ENCODE assay signal across 8 cellular contexts in genomic region chr11:46593550-46594382, GRCh38. TPM values are rescaled to one million over a fixed set of nuclear protein-coding genes. Genes with fewer than 3 reads are reported as not detected.
A peak's percentile ranks its signal among the peaks of the same experiment; 100 is the strongest.
DNase-seq lines count a peak whose midpoint lies in the region; TF ChIP-seq lines count a peak whose summit lies in the region.

TSS of gene AMBRA1 (minus strand) at chr11:46594023. CDS start at chr11:46548380, 45,643 bp downstream.

- DNase-seq in EL = peak; percentile 90
- DNase-seq in H4 (ENCODE audit: low spot score) = peak; percentile 93
- peak; percentile 90 for DNase-seq in SHP77 (lab: John Stamatoyannopoulos, UW)
- DNase-seq in activated effector memory CD4-positive, alpha-beta T cell treated with Interleukin-2 at 50 U/mL for 16 hours = peak; percentile 78
- DNase-seq in fibroblast of the conjunctiva (ENCODE audit: low read depth) = peak; percentile 86
- peak; percentile 87 for DNase-seq in nephron progenitor cell

- H3K36me3 ChIP-seq in Loucy (ENCODE audit: insufficient read depth, low read length) = no peaks in the 10 kb centered on the region

- H3K27me3 ChIP-seq in Loucy (ENCODE audit: insufficient read depth, low read length, poor library complexity, severe bottlenecking) = no peaks in the 10 kb centered on the region

- H3K27me3 Mint-ChIP-seq in nephron progenitor cell (ENCODE audit: low read depth, poor library complexity) = no peaks in the 10 kb centered on the region
- H3K27me3 Mint-ChIP-seq in stimulated activated naive CD8-positive, alpha-beta T cell treated with anti-CD3 and anti-CD28 coated beads, Interleukin-15, Interleukin-2, amounts not matched to agents 100 ng/mL and 50 ng/mL, for 24 hours = no peaks in the 10 kb centered on the region

- peak within 1 kb of the TSS; percentile 98 for H3K4me2 ChIP-seq in Loucy (ENCODE audit: low read depth, low read length, poor library complexity, severe bottlenecking)

- H3K9ac ChIP-seq in Loucy (ENCODE audit: low read depth, low read length, poor library complexity, severe bottlenecking) = peak within 1 kb of the TSS; percentile 77

- peak within 1 kb of the TSS; percentile 93 for H3K4me3 Mint-ChIP-seq in nephron progenitor cell
- peak within 1 kb of the TSS; percentile 99 for H3K4me3 Mint-ChIP-seq in stimulated activated naive CD8-positive, alpha-beta T cell treated with anti-CD3 and anti-CD28 coated beads, Interleukin-15, Interleukin-2, amounts not matched to agents 100 ng/mL and 50 ng/mL, for 24 hours

- H3K9me3 ChIP-seq in Loucy (ENCODE audit: insufficient read depth, low read depth, low read length) = no peaks in the 10 kb centered on the region

- peaks cover 32% of the 10 kb centered on the region for H3K4me1 Mint-ChIP-seq in nephron progenitor cell
- peaks cover 47% of the 10 kb centered on the region for H3K4me1 Mint-ChIP-seq in stimulated activated naive CD8-positive, alpha-beta T cell treated with anti-CD3 and anti-CD28 coated beads, Interleukin-15, Interleukin-2, amounts not matched to agents 100 ng/mL and 50 ng/mL, for 24 hours (ENCODE audit: low read depth)

- peaks cover 4% of the 10 kb centered on the region for H3K9me3 Mint-ChIP-seq in nephron progenitor cell
- H3K9me3 Mint-ChIP-seq in stimulated activated naive CD8-positive, alpha-beta T cell treated with anti-CD3 and anti-CD28 coated beads, Interleukin-15, Interleukin-2, amounts not matched to agents 100 ng/mL and 50 ng/mL, for 24 hours = no peaks in the 10 kb centered on the region

- TF ChIP-seq CTCF in Loucy (conservative IDR thresholded peaks at IDR 0.05; ENCODE audit: low read length) = no peak
- TF ChIP-seq CTCF in nephron progenitor cell (IDR thresholded peaks at IDR 0.05) = no peak

- no peaks in the 10 kb centered on the region for H3F3A ChIP-seq in Loucy (ENCODE audit: low read depth)

- peak within 1 kb of the TSS; percentile 96 for H2AFZ ChIP-seq in Loucy (ENCODE audit: low read length)

- peak within 1 kb of the TSS; percentile 91 for H3K4me3 ChIP-seq in Loucy (ENCODE audit: low read length, poor library complexity, severe bottlenecking)

- H3K9me2 ChIP-seq in Loucy (replicated peaks; ENCODE audit: low read depth, low read length) = no peaks in the 10 kb centered on the region

- peak within 1 kb of the TSS; percentile 98 for H3K27ac Mint-ChIP-seq in nephron progenitor cell
- H3K27ac Mint-ChIP-seq in stimulated activated naive CD8-positive, alpha-beta T cell treated with anti-CD3 and anti-CD28 coated beads, Interleukin-15, Interleukin-2, amounts not matched to agents 100 ng/mL and 50 ng/mL, for 24 hours = peak within 1 kb of the TSS; percentile 97

- H3K79me2 ChIP-seq in Loucy (ENCODE audit: insufficient read depth, low read length) = peaks cover 51% of the 10 kb centered on the region

- peaks cover 41% of the 10 kb centered on the region for H4K20me1 ChIP-seq in Loucy (ENCODE audit: insufficient read depth, low read length, poor library complexity, severe bottlenecking)

- H3K36me3 Mint-ChIP-seq in nephron progenitor cell (ENCODE audit: low read depth) = peaks cover 14% of the 10 kb centered on the region
- H3K36me3 Mint-ChIP-seq in stimulated activated naive CD8-positive, alpha-beta T cell treated with anti-CD3 and anti-CD28 coated beads, Interleukin-15, Interleukin-2, amounts not matched to agents 100 ng/mL and 50 ng/mL, for 24 hours (ENCODE audit: low read depth) = no peaks in the 10 kb centered on the region

- H3K4me1 ChIP-seq in Loucy (ENCODE audit: insufficient read depth, low read length, poor library complexity, severe bottlenecking) = peaks cover 40% of the 10 kb centered on the region

RNA-seq across cellular contexts. Expression of gene AMBRA1, which starts in this region (rescaled TPM):
- 12.4 and 28.5 TPM in 2 replicates for total RNA-seq in H4 (2014; rRNA removed; shearing (Covaris generic))

Comparison
In these comparisons a context has a peak if more than half of its experiments do, and no peak if none do; other contexts are left out.
1. Peak in every context shown above with its lines: DNase-seq and H3K4me3 ChIP-seq.